ENCODE assay signal across 19 cellular contexts in the genomic region with DNA sequence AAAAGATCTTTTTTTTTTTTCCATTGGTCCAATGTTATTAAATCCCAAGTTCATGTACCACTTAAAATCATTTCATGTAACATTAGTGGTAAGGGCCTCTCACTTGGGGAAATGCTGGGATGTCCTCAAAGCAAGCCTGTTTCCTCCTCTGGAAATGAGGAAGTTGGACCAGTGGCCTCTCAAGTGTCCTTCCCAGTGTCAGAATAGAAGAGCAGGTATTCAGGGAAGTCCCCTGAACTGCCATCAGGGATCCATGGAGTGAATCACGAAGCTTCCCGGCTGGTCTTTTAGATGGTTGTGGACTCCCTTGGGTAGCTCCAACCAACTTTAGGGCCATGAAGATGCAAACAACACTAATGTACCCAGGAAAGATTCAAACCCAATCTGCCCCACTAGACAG. TPM values are rescaled to one million over a fixed set of nuclear protein-coding genes. Genes with fewer than 3 reads are reported as not detected.
"Had no signal": no experiment of that assay in that cellular context is flagged by ENCODE, and none has a peak within 500 bp of the region (broad histone marks: within the 10 kb centered on the region; RNA-seq: fewer than 3 reads in every experiment).

No MANE protein-coding gene starts in this region.

- DNase-seq: activated CD4-positive, alpha-beta T cell treated with anti-CD3 and anti-CD28 coated beads, Interleukin-2, amount 10 ng/mL, durations not matched to agents 7 days and 5 days; activated CD8-positive, alpha-beta memory T cell treated with anti-CD3 and anti-CD28 coated beads, Interleukin-2, amount 50 U/mL, for 4 hours; activated CD8-positive, alpha-beta T cell treated with anti-CD3 and anti-CD28 coated beads, Interleukin-2, amount 10 ng/mL, durations not matched to agents 7 days and 5 days; activated naive CD4-positive, alpha-beta T cell treated with anti-CD3 and anti-CD28 coated beads, Interleukin-2, amount 10 ng/mL, durations not matched to agents 7 days and 5 days; activated T-cell treated with anti-CD3 and anti-CD28 coated beads, Interleukin-2, amount 50 U/mL, for 4 hours; aorta; brain microvascular endothelial cell; effector CD4-positive, alpha-beta T cell; left colon; midbrain; occipital lobe; transverse colon; uterus had no signal

- ATAC-seq: activated CD4-positive, CD25-positive, alpha-beta regulatory T cell treated with anti-CD3 and anti-CD28 coated beads, Interleukin-2, amount 50 U/mL, for 24 hours; activated CD8-positive, alpha-beta T cell treated with anti-CD3 and anti-CD28 coated beads, Interleukin-2, amount 10 ng/mL, durations not matched to agents 7 days and 5 days; left colon had no signal

- H3K27ac ChIP-seq: brain microvascular endothelial cell, hepatocyte, suprapubic skin, uterus had no signal

- H3K27me3 ChIP-seq: brain microvascular endothelial cell, hepatocyte, suprapubic skin, transverse colon, uterus had no signal

- H3K4me3 ChIP-seq: hepatocyte, lung, suprapubic skin, transverse colon, uterus had no signal

- H3K4me1 ChIP-seq: uterus had no signal

- H3K36me3 ChIP-seq: brain microvascular endothelial cell, suprapubic skin, transverse colon, uterus had no signal

- H3K9me3 ChIP-seq: suprapubic skin, transverse colon, uterus had no signal

RNA-seq across cellular contexts. Expression of a gene that starts 55.1 kb away (rescaled TPM):
- total RNA-seq: activated CD4-positive, alpha-beta T cell treated with anti-CD3 and anti-CD28 coated beads, Interleukin-2, amount 10 ng/mL, durations not matched to agents 7 days and 5 days; activated CD8-positive, alpha-beta T cell treated with anti-CD3 and anti-CD28 coated beads, Interleukin-2, amount 10 ng/mL, durations not matched to agents 7 days and 5 days; T-helper 1 cell treated with Interleukin-12 subunit alpha and Interleukin-12 subunit beta and Interleukin-4 antibody, amounts not matched to agents 30 ng/mL and 1 ng/mL, for 36 hours had no signal
- polyA plus RNA-seq: neural cell had no signal
